Comparison of ENCODE assay signal across 12 cellular contexts in genomic region chr1:18929686-18930085, GRCh38. TPM values are rescaled to one million over a fixed set of nuclear protein-coding genes. Genes with fewer than 3 reads are reported as not detected.
DNase-seq lines count a peak whose midpoint lies in the region; ATAC-seq and TF ChIP-seq lines count a peak whose summit lies in the region.
"Had no signal": no experiment of that assay in that cellular context is flagged by ENCODE, and none has a peak within 500 bp of the region (broad histone marks: within the 10 kb centered on the region; RNA-seq: fewer than 3 reads in every experiment).

No MANE protein-coding gene starts in this region.

- peaks cover 16% of the 10 kb centered on the region for H3K36me3 Mint-ChIP-seq in activated T-cell treated with anti-CD3 and anti-CD28 coated beads, Interleukin-2, amount 50 U/mL, for 24 hours (ENCODE audit: low read depth)
- H3K36me3 Mint-ChIP-seq in activated T-cell treated with anti-CD3 and anti-CD28 coated beads, Interleukin-2, amount 50 U/mL, for 4 hours (ENCODE audit: insufficient read depth), result no peaks in the 10 kb centered on the region
- H3K36me3 Mint-ChIP-seq in IgD-negative memory B cell, result no peaks in the 10 kb centered on the region
- H3K36me3 Mint-ChIP-seq in naive thymus-derived CD4-positive, alpha-beta T cell, result peaks cover 0 to 7% (median 0%) of the 10 kb centered on the region in 5 donors

- no peak overlapping the region for H3K4me3 ChIP-seq in cardiac fibroblast (replicated peaks in 1 of 2; ENCODE audit: low read depth in 2 of 2, low read length in 2 of 2)
- no peak overlapping the region for H3K4me3 ChIP-seq in naive thymus-derived CD4-positive, alpha-beta T cell (ENCODE audit: low read length)

- no peak for DNase-seq in activated T-cell treated with anti-CD3 and anti-CD28 coated beads, Interleukin-2, amount 50 U/mL, for 24 hours
- DNase-seq in activated T-cell treated with anti-CD3 and anti-CD28 coated beads, Interleukin-2, amount 50 U/mL, for 4 hours, result no peak
- DNase-seq in cardiac fibroblast (ENCODE audit: low read depth in 2 of 2), result peak; percentile 53 to 73
- no peak for DNase-seq in naive thymus-derived CD4-positive, alpha-beta T cell
- no peak for DNase-seq in stimulated activated CD4-positive, alpha-beta T cell treated with anti-CD3 and anti-CD28 coated beads, Interleukin-4, amount 100 ng/mL, for 1 hour
- DNase-seq in NCI-H146 treated with DMSO at 0.1 percent for 48 hours (lab: John Stamatoyannopoulos, UW; ENCODE audit: unreplicated experiment), result no peak
- DNase-seq: aorta, endodermal cell, H9 had no signal

- H3K27ac ChIP-seq in naive thymus-derived CD4-positive, alpha-beta T cell (ENCODE audit: low read depth, low read length), result no peak overlapping the region

- H3K9me3 Mint-ChIP-seq in activated T-cell treated with anti-CD3 and anti-CD28 coated beads, Interleukin-2, amount 50 U/mL, for 24 hours, result peaks cover 3% of the 10 kb centered on the region
- no peaks in the 10 kb centered on the region for H3K9me3 Mint-ChIP-seq in activated T-cell treated with anti-CD3 and anti-CD28 coated beads, Interleukin-2, amount 50 U/mL, for 4 hours
- no peaks in the 10 kb centered on the region for H3K9me3 Mint-ChIP-seq in IgD-negative memory B cell
- peaks cover 0 to 4% (median 0%) of the 10 kb centered on the region in 11 donors for H3K9me3 Mint-ChIP-seq in naive thymus-derived CD4-positive, alpha-beta T cell

- no peak for ATAC-seq in activated T-cell treated with anti-CD3 and anti-CD28 coated beads, Interleukin-2, amount 50 U/mL, for 4 hours
- ATAC-seq in naive thymus-derived CD4-positive, alpha-beta T cell, result no peak
- ATAC-seq in HG03520 (IDR thresholded peaks at IDR 0.05; ENCODE audit: unreplicated experiment), result no peak

- H3K4me3 Mint-ChIP-seq in activated T-cell treated with anti-CD3 and anti-CD28 coated beads, Interleukin-2, amount 50 U/mL, for 24 hours, result no peak overlapping the region
- H3K4me3 Mint-ChIP-seq in activated T-cell treated with anti-CD3 and anti-CD28 coated beads, Interleukin-2, amount 50 U/mL, for 4 hours, result no peak overlapping the region
- H3K4me3 Mint-ChIP-seq in IgD-negative memory B cell, result peak overlapping the region in 1 of 4 donors; percentile 70
- H3K4me3 Mint-ChIP-seq in naive thymus-derived CD4-positive, alpha-beta T cell, result peak overlapping the region in 8 of 10 donors; percentile 3 to 76 (median 42)
- H3K4me3 Mint-ChIP-seq: endodermal cell, H9, mesothelial cell of epicardium had no signal

- POLR2A ChIA-PET in naive thymus-derived CD4-positive, alpha-beta T cell (lab: Charles Lee), result interaction anchor here (7.7 kb wide), 1 partner anchor 24 kb away, joined by 181 read pairs; the partner anchor contains the start of gene IFFO2

- intact Hi-C loops in naive thymus-derived CD4-positive, alpha-beta T cell (cut with micrococcal nuclease), result no loop called here

- CTCF ChIA-PET in naive thymus-derived CD4-positive, alpha-beta T cell (lab: Charles Lee), result interaction anchor here (0.6 to 1.6 kb wide), 6 partner anchors 14 to 512 kb away, joined by 3 to 7 read pairs (median 4); no protein-coding TSS in a partner anchor

- H3K4me1 Mint-ChIP-seq in activated T-cell treated with anti-CD3 and anti-CD28 coated beads, Interleukin-2, amount 50 U/mL, for 24 hours (ENCODE audit: low read depth), result peaks cover 91% of the 10 kb centered on the region
- H3K4me1 Mint-ChIP-seq in activated T-cell treated with anti-CD3 and anti-CD28 coated beads, Interleukin-2, amount 50 U/mL, for 4 hours (ENCODE audit: low read depth), result peaks cover 87% of the 10 kb centered on the region
- H3K4me1 Mint-ChIP-seq in IgD-negative memory B cell, result peaks cover 34 to 58% (median 57%) of the 10 kb centered on the region in 3 donors
- peaks cover 39 to 88% (median 77%) of the 10 kb centered on the region in 7 donors for H3K4me1 Mint-ChIP-seq in naive thymus-derived CD4-positive, alpha-beta T cell

- TF ChIP-seq CTCF in cardiac fibroblast (IDR thresholded peaks at IDR 0.05; ENCODE audit: low read depth, low read length), result no peak

- H3K27ac Mint-ChIP-seq in activated T-cell treated with anti-CD3 and anti-CD28 coated beads, Interleukin-2, amount 50 U/mL, for 24 hours, result peak overlapping the region; percentile 83
- peak overlapping the region; percentile 8 to 84 (median 73) for H3K27ac Mint-ChIP-seq in IgD-negative memory B cell
- peak overlapping the region in 6 of 9 donors; percentile 17 to 95 (median 64) for H3K27ac Mint-ChIP-seq in naive thymus-derived CD4-positive, alpha-beta T cell
- H3K27ac Mint-ChIP-seq: endodermal cell, H9, mesothelial cell of epicardium had no signal

- H3K27me3 Mint-ChIP-seq in activated T-cell treated with anti-CD3 and anti-CD28 coated beads, Interleukin-2, amount 50 U/mL, for 24 hours, result no peaks in the 10 kb centered on the region
- H3K27me3 Mint-ChIP-seq in activated T-cell treated with anti-CD3 and anti-CD28 coated beads, Interleukin-2, amount 50 U/mL, for 4 hours (ENCODE audit: low read depth), result no peaks in the 10 kb centered on the region
- no peaks in the 10 kb centered on the region for H3K27me3 Mint-ChIP-seq in IgD-negative memory B cell
- no peaks in the 10 kb centered on the region for H3K27me3 Mint-ChIP-seq in naive thymus-derived CD4-positive, alpha-beta T cell

- H3K9me3 ChIP-seq in naive thymus-derived CD4-positive, alpha-beta T cell (ENCODE audit: control insufficient read depth in 2 of 3, low read length in 3 of 3), result no peaks in the 10 kb centered on the region

- H3K4me1 ChIP-seq in naive thymus-derived CD4-positive, alpha-beta T cell (ENCODE audit: control insufficient read depth in 2 of 2, insufficient read depth in 2 of 2, low read length in 2 of 2), result peaks cover 61 to 71% of the 10 kb centered on the region in 2 donors

- H3K36me3 ChIP-seq in naive thymus-derived CD4-positive, alpha-beta T cell (ENCODE audit: control insufficient read depth in 2 of 3, insufficient read depth in 3 of 3, low read length in 3 of 3), result no peaks in the 10 kb centered on the region

- H3K27me3 ChIP-seq in naive thymus-derived CD4-positive, alpha-beta T cell (ENCODE audit: control insufficient read depth in 2 of 2, insufficient read depth in 2 of 2, low read length in 2 of 2), result no peaks in the 10 kb centered on the region

RNA-seq across cellular contexts. Expression of gene IFFO2, which starts 26.8 kb away (rescaled TPM):
- 10 to 100 TPM; 36.0 to 47.6 (median 36.1) TPM for total RNA-seq in activated T-cell treated with anti-CD3 and anti-CD28 coated beads, Interleukin-2, amount 50 U/mL, for 4 hours
- polyA plus RNA-seq in IgD-negative memory B cell, result 1.5 TPM
- total RNA-seq in naive thymus-derived CD4-positive, alpha-beta T cell, result 10 to 100 TPM; 20.5 to 57.1 (median 28.2) TPM
- 1 to 10 TPM; 1.1 to 2.7 TPM for polyA plus RNA-seq in naive thymus-derived CD4-positive, alpha-beta T cell

RNA-seq across cellular contexts. Expression of gene ALDH4A1, which starts 27.3 kb away (rescaled TPM):
- 1 to 10 TPM; 4.2 to 4.6 (median 4.4) TPM for total RNA-seq in activated T-cell treated with anti-CD3 and anti-CD28 coated beads, Interleukin-2, amount 50 U/mL, for 4 hours
- 2.8 TPM for polyA plus RNA-seq in IgD-negative memory B cell
- 1 to 10 TPM; 1.3 to 3.2 (median 1.6) TPM for total RNA-seq in naive thymus-derived CD4-positive, alpha-beta T cell
- 1 to 10 TPM in 1 of 2 donors, under 1 TPM in 1; 0.94 to 1.3 TPM for polyA plus RNA-seq in naive thymus-derived CD4-positive, alpha-beta T cell

Comparison
In these comparisons a context has a peak if more than half of its experiments do, and no peak if none do; other contexts are left out.
1. DNase-seq: peak in cardiac fibroblast (2 of 2); none in activated T-cell treated with anti-CD3 and anti-CD28 coated beads, Interleukin-2, amount 50 U/mL, for 24 hours (single experiment), activated T-cell treated with anti-CD3 and anti-CD28 coated beads, Interleukin-2, amount 50 U/mL, for 4 hours (single experiment), naive thymus-derived CD4-positive, alpha-beta T cell (0 of 9), stimulated activated CD4-positive, alpha-beta T cell treated with anti-CD3 and anti-CD28 coated beads, Interleukin-4, amount 100 ng/mL, for 1 hour (single experiment) and NCI-H146 treated with DMSO at 0.1 percent for 48 hours (single experiment).
2. H3K4me3 Mint-ChIP-seq: peak in naive thymus-derived CD4-positive, alpha-beta T cell (8 of 10); none in activated T-cell treated with anti-CD3 and anti-CD28 coated beads, Interleukin-2, amount 50 U/mL, for 24 hours (single experiment) and activated T-cell treated with anti-CD3 and anti-CD28 coated beads, Interleukin-2, amount 50 U/mL, for 4 hours (single experiment).
3. Peak in every context shown above with its lines, with median percentiles within 50 percentile points of each other: H3K27ac Mint-ChIP-seq.